Comparison of ENCODE assay signal across 10 cellular contexts in genomic region chr6:79239538-79240168, GRCh38. TPM values are rescaled to one million over a fixed set of nuclear protein-coding genes. Genes with fewer than 3 reads are reported as not detected.
DNase-seq lines count a peak whose midpoint lies in the region; ATAC-seq and TF ChIP-seq lines count a peak whose summit lies in the region.
"Had no signal": no experiment of that assay in that cellular context is flagged by ENCODE, and none has a peak within 500 bp of the region (broad histone marks: within the 10 kb centered on the region; RNA-seq: fewer than 3 reads in every experiment).

No MANE protein-coding gene starts in this region.

- no peaks in the 10 kb centered on the region for H3K9me3 ChIP-seq in heart left ventricle
- H3K9me3 ChIP-seq: tibial nerve had no signal

- H3K4me3 Mint-ChIP-seq in immature natural killer cell: no peak overlapping the region

- in situ Hi-C loops in GM13977 (cut with MboI; ENCODE audit: low pct_unique_long_range_greater_than_20kb, low sequenced_read_pairs, unreplicated experiment): no loop called here

- no peaks in the 10 kb centered on the region for H3K36me3 ChIP-seq in heart left ventricle
- H3K36me3 ChIP-seq: tibial nerve had no signal

- H3K9me3 Mint-ChIP-seq in immature natural killer cell: no peaks in the 10 kb centered on the region

- intact Hi-C loops in heart left ventricle (cut with DNase I): loop anchor here in 5 of 10 donors (10.0 kb wide), 4 partner anchors 165 to 865 kb away; partner anchors contain the start of genes LCA5 (in 3 of the 5), BCKDHB (in 1 of the 5) and PHIP (in 1 of the 5)

- H3K36me3 Mint-ChIP-seq in immature natural killer cell: no peaks in the 10 kb centered on the region

- H3K27ac Mint-ChIP-seq in immature natural killer cell: no peak overlapping the region

- H3K27me3 Mint-ChIP-seq in immature natural killer cell (ENCODE audit: low read depth in 3 of 3): peaks cover 1 to 5% (median 1%) of the 10 kb centered on the region in 3 donors

- H3K4me3 ChIP-seq in heart left ventricle: no peak overlapping the region
- H3K4me3 ChIP-seq: tibial nerve had no signal

- H3K27me3 ChIP-seq in heart left ventricle: no peaks in the 10 kb centered on the region
- H3K27me3 ChIP-seq: tibial nerve had no signal

- peak; percentile 18 for DNase-seq in GM13977 (ENCODE audit: low spot score)
- DNase-seq in heart left ventricle: no peak
- DNase-seq in NCI-H2171 (lab: John Stamatoyannopoulos, UW): no peak
- DNase-seq in omental fat pad (ENCODE audit: low spot score): no peak
- DNase-seq in immature natural killer cell: no peak
- DNase-seq: retina had no signal

- no peak overlapping the region for H3K27ac ChIP-seq in heart left ventricle
- H3K27ac ChIP-seq: tibial nerve had no signal

- TF ChIP-seq POLR2A in heart left ventricle (IDR thresholded peaks at IDR 0.05): no peak

- peaks cover 0 to 16% (median 3%) of the 10 kb centered on the region in 12 donors for H3K4me1 ChIP-seq in heart left ventricle

- H3K4me1 Mint-ChIP-seq in immature natural killer cell: peaks cover 2 to 11% of the 10 kb centered on the region in 2 donors

- no peak for TF ChIP-seq CTCF in GM13977 (IDR thresholded peaks at IDR 0.05; ENCODE audit: extremely low read depth, insufficient read depth, missing control alignments)
- TF ChIP-seq CTCF in heart left ventricle (IDR thresholded peaks at IDR 0.05): no peak
- TF ChIP-seq CTCF in omental fat pad (IDR thresholded peaks at IDR 0.05): no peak

- WGBS in heart left ventricle, 4 donors: 85 to 92% (median 90%) methylated on average over 6 of the region's 6 CpGs

- ATAC-seq in GM19455 (IDR thresholded peaks at IDR 0.05; ENCODE audit: unreplicated experiment) (peak; percentile 66), HG02884 (IDR thresholded peaks at IDR 0.05; ENCODE audit: unreplicated experiment) (peak; percentile 45), HG03575 (IDR thresholded peaks at IDR 0.05; ENCODE audit: extremely low read depth, insufficient number of reproducible peaks, low FRiP score, unreplicated experiment) (peak; percentile 48), heart left ventricle (no peak), omental fat pad (ENCODE audit: low FRiP score) (no peak)

RNA-seq across cellular contexts. Expression of gene HMGN3, which starts 5.2 kb away (rescaled TPM):
- total RNA-seq in heart left ventricle (100 to 1,000 TPM in 8 of 9 donors, 10 to 100 TPM in 1; 91.9 to 168 (median 127) TPM), omental fat pad (10 to 100 TPM; 26.7 to 66.2 (median 51.3) TPM)
- polyA plus RNA-seq in heart left ventricle (100 to 1,000 TPM in 1 of 2 donors, 10 to 100 TPM in 1; 69.4 to 219 TPM), immature natural killer cell (100 to 1,000 TPM; 130 to 168 (median 163) TPM)

Comparison
In these comparisons a context has a peak if more than half of its experiments do, and no peak if none do; other contexts are left out.
1. ATAC-seq: peak in GM19455 (single experiment), HG02884 (single experiment) and HG03575 (single experiment); none in heart left ventricle (0 of 4) and omental fat pad (single experiment).